ENCODE assay signal across 9 cellular contexts in the genomic region with DNA sequence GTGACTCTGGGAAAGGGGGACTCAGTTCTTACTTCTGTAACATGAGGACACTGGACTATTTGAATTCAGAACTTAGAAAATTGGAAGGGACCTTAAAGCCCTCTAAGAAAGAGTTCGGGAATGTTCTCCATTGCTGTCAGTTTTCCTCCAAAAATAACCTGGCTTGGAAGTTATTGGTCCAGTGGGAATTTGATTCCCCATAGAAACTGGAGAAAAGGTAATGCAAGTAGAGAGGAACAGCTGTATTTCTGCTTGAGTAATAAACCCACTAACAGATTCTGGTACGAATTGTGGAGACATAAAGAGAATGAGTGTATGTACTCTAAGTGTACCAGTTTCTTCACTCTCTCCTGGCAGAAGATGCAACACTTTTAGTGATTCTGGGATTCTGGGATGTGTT. TPM values are rescaled to one million over a fixed set of nuclear protein-coding genes. Genes with fewer than 3 reads are reported as not detected.
DNase-seq lines count a peak whose midpoint lies in the region; ATAC-seq and TF ChIP-seq lines count a peak whose summit lies in the region.
"Had no signal": no experiment of that assay in that cellular context is flagged by ENCODE, and none has a peak within 500 bp of the region (broad histone marks: within the 10 kb centered on the region; RNA-seq: fewer than 3 reads in every experiment).

No MANE protein-coding gene starts in this region.

- H3K4me2 ChIP-seq in BLaER1: peak overlapping the region; percentile 92
- peak overlapping the region; percentile 65 for H3K4me2 ChIP-seq in Karpas-422 (ENCODE audit: low read depth, low read length, poor library complexity, severe bottlenecking)

- H3K79me2 ChIP-seq in Karpas-422 (ENCODE audit: low read length): peaks cover 68% of the 10 kb centered on the region

- H3K27ac Mint-ChIP-seq in nephron: peak overlapping the region; percentile 1 to 99 (median 98)

- H3K9me3 Mint-ChIP-seq in nephron: peaks cover 3% of the 10 kb centered on the region

- peak overlapping the region; percentile 93 to 97 (median 95) for H3K4me3 Mint-ChIP-seq in nephron

- ATAC-seq in GM21576 (IDR thresholded peaks at IDR 0.05; ENCODE audit: unreplicated experiment): no peak

- no peaks in the 10 kb centered on the region for H3K27me3 Mint-ChIP-seq in nephron (ENCODE audit: low read depth)

- H3K9ac ChIP-seq in BLaER1: no peak overlapping the region
- H3K9ac ChIP-seq in Karpas-422 (ENCODE audit: low read length): no peak overlapping the region
- H3K9ac ChIP-seq in colonic mucosa (ENCODE audit: low read depth in 2 of 2, low read length in 2 of 2): no peak overlapping the region

- H3K4me1 Mint-ChIP-seq in nephron: peaks cover 49% of the 10 kb centered on the region

- H3K36me3 ChIP-seq in BLaER1 (peaks cover 38% of the 10 kb centered on the region), Karpas-422 (ENCODE audit: insufficient read depth, low read length) (peaks cover 46% of the 10 kb centered on the region), colonic mucosa (no peaks in the 10 kb centered on the region)

- H2AFZ ChIP-seq in Karpas-422 (ENCODE audit: low read length): no peak overlapping the region

- H3K27me3 ChIP-seq in BLaER1 (no peaks in the 10 kb centered on the region), Karpas-422 (ENCODE audit: low read length) (no peaks in the 10 kb centered on the region), colonic mucosa (no peaks in the 10 kb centered on the region)

- TF ChIP-seq CTCF in colonic mucosa (IDR thresholded peaks at IDR 0.05) (no peak), nephron (IDR thresholded peaks at IDR 0.05; ENCODE audit: unreplicated experiment in 3 of 3) (no peak)

- H3K4me3 ChIP-seq in BLaER1 (peak overlapping the region; percentile 83), Karpas-422 (ENCODE audit: low read length) (peak overlapping the region; percentile 71), colonic mucosa (peak overlapping the region; percentile 63)

- DNase-seq in Karpas-422 (no peak), colonic mucosa (no peak), NCI-H146 treated with DMSO at 0.1 percent for 48 hours (lab: John Stamatoyannopoulos, UW; ENCODE audit: unreplicated experiment) (no peak), islet precursor cell (no peak), G401 (ENCODE audit: low spot score) (no peak)

- H3K27ac ChIP-seq in BLaER1: no peak overlapping the region
- H3K27ac ChIP-seq in Karpas-422 (ENCODE audit: low read length): no peak overlapping the region
- peak overlapping the region; percentile 86 for H3K27ac ChIP-seq in colonic mucosa

- peaks cover 57% of the 10 kb centered on the region for H3K36me3 Mint-ChIP-seq in nephron (ENCODE audit: low read depth)

- H3K9me2 ChIP-seq in Karpas-422 (replicated peaks; ENCODE audit: insufficient read depth, low read length): no peaks in the 10 kb centered on the region

- H4K20me1 ChIP-seq in BLaER1 (peaks cover 61% of the 10 kb centered on the region), Karpas-422 (ENCODE audit: insufficient read depth, low read depth, low read length) (peaks cover 28% of the 10 kb centered on the region)

- peaks cover 31% of the 10 kb centered on the region for H3K9me3 ChIP-seq in BLaER1
- no peaks in the 10 kb centered on the region for H3K9me3 ChIP-seq in Karpas-422 (ENCODE audit: low read length)
- H3K9me3 ChIP-seq in colonic mucosa: no peaks in the 10 kb centered on the region

- in situ Hi-C loops in G401 (cut with HindIII; ENCODE audit: low sequenced_read_pairs): no loop called here

- H3K4me1 ChIP-seq in BLaER1 (peaks cover 27% of the 10 kb centered on the region), Karpas-422 (ENCODE audit: low read length) (peaks cover 13% of the 10 kb centered on the region), colonic mucosa (peaks cover 4% of the 10 kb centered on the region)

- intact Hi-C loops in colonic mucosa (cut with DNase I): no loop called here

RNA-seq across cellular contexts. Expression of a gene that starts 1.8 kb away (rescaled TPM):
- 16.5 and 34.7 TPM in 2 replicates for total RNA-seq in Karpas-422 (2014; rRNA removed; shearing (Covaris generic); ENCODE audit: low replicate concordance)
- 10 to 100 TPM; 21.9 to 33.9 TPM for total RNA-seq in colonic mucosa
- 4.2 and 7.4 TPM in 2 replicates for total RNA-seq in G401 (2014; rRNA removed; shearing (Covaris generic))

RNA-seq across cellular contexts. Expression of a gene that starts 1.8 kb away (rescaled TPM):
- total RNA-seq in Karpas-422 (2014; rRNA removed; shearing (Covaris generic); ENCODE audit: low replicate concordance): 95.2 and 117 TPM in 2 replicates
- total RNA-seq in colonic mucosa: 10 to 100 TPM; 52.6 to 73.6 TPM
- 40.6 and 57.6 TPM in 2 replicates for total RNA-seq in G401 (2014; rRNA removed; shearing (Covaris generic))

RNA-seq across cellular contexts. Expression of a gene that starts 32.2 kb away (rescaled TPM):
- not detected in 2 replicates for total RNA-seq in Karpas-422 (2014; rRNA removed; shearing (Covaris generic); ENCODE audit: low replicate concordance)
- 1 to 10 TPM; 1.2 to 1.3 TPM for total RNA-seq in colonic mucosa
- not detected in 2 replicates for total RNA-seq in G401 (2014; rRNA removed; shearing (Covaris generic))
- total RNA-seq: temporal lobe had no signal
